Comparison of ENCODE assay signal across 8 cellular contexts in genomic region chr13:46052314-46053161, GRCh38. TPM values are rescaled to one million over a fixed set of nuclear protein-coding genes. Genes with fewer than 3 reads are reported as not detected.
DNase-seq lines count a peak whose midpoint lies in the region; ATAC-seq and TF ChIP-seq lines count a peak whose summit lies in the region.

Gene ZC3H13 (minus strand): TSS chr13:46052746. CDS start chr13:46045507, 7,239 bp downstream.

- no peaks in the 10 kb centered on the region for H3K27me3 ChIP-seq in lung (ENCODE audit: control insufficient read depth, insufficient read depth)

- no peaks in the 10 kb centered on the region for H3K9me3 ChIP-seq in lung (ENCODE audit: control insufficient read depth in 2 of 2, insufficient read depth in 1 of 2, low read length in 1 of 2)

- ATAC-seq in GM19467 (IDR thresholded peaks at IDR 0.05; ENCODE audit: unreplicated experiment) (peak; percentile 99), lung (ENCODE audit: insufficient read depth, low FRiP score) (peak; percentile 100)

- H3K36me3 ChIP-seq in lung (ENCODE audit: control insufficient read depth in 2 of 2, insufficient read depth in 2 of 2, low read length in 2 of 2): no peaks in the 10 kb centered on the region

- no peak for TF ChIP-seq CTCF in lung (IDR thresholded peaks at IDR 0.05; ENCODE audit: control extremely low read depth, extremely low read depth)

- WGBS in lung, 2 donors: 0% methylated on average over 57 of the region's 57 CpGs

- H3K27ac ChIP-seq in lung (ENCODE audit: low read depth in 1 of 2, low read length in 1 of 2): peak within 1 kb of the TSS; percentile 92 to 99

- peaks cover 0 to 7% of the 10 kb centered on the region in 2 donors for H3K4me1 ChIP-seq in lung (ENCODE audit: control insufficient read depth in 2 of 2, insufficient read depth in 2 of 2, low read length in 2 of 2)

- peak; percentile 99 for DNase-seq in COLO668 (lab: John Stamatoyannopoulos, UW; ENCODE audit: unreplicated experiment)
- peak; percentile 71 for DNase-seq in HS-27A (ENCODE audit: low read depth)
- peak; percentile 70 for DNase-seq in NK-92 (lab: John Stamatoyannopoulos, UW; ENCODE audit: unreplicated experiment)
- peak; percentile 86 to 88 for DNase-seq in activated CD8-positive, alpha-beta memory T cell treated with anti-CD3 and anti-CD28 coated beads for 1 hour (ENCODE audit: extremely low read depth in 1 of 2, low read depth in 1 of 2)
- DNase-seq in effector CD4-positive, alpha-beta T cell: peak; percentile 93
- peak; percentile 95 for DNase-seq in lung (ENCODE audit: low spot score)
- DNase-seq in stimulated activated CD4-positive, alpha-beta T cell treated with anti-CD3 and anti-CD28 coated beads, TNF-alpha, amount 100 ng/mL, for 4 hours (ENCODE audit: low read depth in 3 of 3): peak; percentile 68 to 85 (median 82)

- H3K4me3 ChIP-seq in lung: peak within 1 kb of the TSS; percentile 97

RNA-seq across cellular contexts. Expression of gene ZC3H13, which starts in this region (rescaled TPM):
- total RNA-seq in lung: 10 to 100 TPM; 39.7 to 54.3 TPM
- polyA plus RNA-seq in lung: 10 to 100 TPM; 12.6 to 14.9 TPM

Comparison
In these comparisons a context has a peak if more than half of its experiments do, and no peak if none do; other contexts are left out.
1. Peak in every context shown above with its lines: DNase-seq, ATAC-seq, H3K4me3 ChIP-seq and H3K27ac ChIP-seq.